ENCODE assay signal across 13 cellular contexts in the genomic region with DNA sequence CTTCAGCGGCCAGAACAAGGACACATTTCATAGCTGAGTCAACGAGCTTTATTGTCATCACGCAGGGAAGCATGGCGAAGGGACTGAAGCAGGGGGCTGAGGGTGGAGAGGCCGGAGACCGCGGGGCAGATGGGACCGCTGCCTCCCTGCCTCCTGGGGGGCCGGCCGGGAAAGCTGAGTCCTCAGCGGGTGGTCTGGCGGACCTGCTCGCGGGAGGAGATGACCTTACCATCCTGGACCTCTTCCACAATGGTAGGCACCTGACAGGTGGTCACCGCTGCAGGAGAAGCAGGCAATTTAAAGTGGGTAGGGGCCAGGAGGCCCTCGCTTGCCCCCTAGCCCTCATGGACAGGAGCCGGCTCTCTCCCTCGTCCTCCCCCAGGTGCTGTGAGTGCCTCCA. TPM values are rescaled to one million over a fixed set of nuclear protein-coding genes. Genes with fewer than 3 reads are reported as not detected.
DNase-seq lines count a peak whose midpoint lies in the region; ATAC-seq and TF ChIP-seq lines count a peak whose summit lies in the region.
"Not testable (repeated sequence)": the region's sequence is repeated elsewhere in the genome, so short reads cannot be mapped to it uniquely, and the experiment has no call there.
"Had no signal": no experiment of that assay in that cellular context is flagged by ENCODE, and none has a peak within 500 bp of the region (broad histone marks: within the 10 kb centered on the region; RNA-seq: fewer than 3 reads in every experiment).

No MANE protein-coding gene starts in this region.

- not testable (repeated sequence) for H3K36me3 ChIP-seq in upper lobe of right lung

- intact Hi-C loops in upper lobe of right lung (cut with DNase I) = not testable (repeated sequence)

- not testable (repeated sequence) for H3K27ac Mint-ChIP-seq in stimulated activated memory B cell treated with anti-CD40 and anti-IgM and Interleukin-4, amounts not matched to agents 10 μg/mL and 1 μg/mL and 100 μg/mL, for 72 hours; stimulated activated naive CD8-positive, alpha-beta T cell treated with anti-CD3 and anti-CD28 coated beads, Interleukin-15, amount 100 ng/mL, for 72 hours

- not testable (repeated sequence) for H3K9me3 ChIP-seq in upper lobe of right lung

- not testable (repeated sequence) for H3K27ac ChIP-seq in upper lobe of right lung

- not testable (repeated sequence) for H3K9me3 Mint-ChIP-seq in stimulated activated memory B cell treated with anti-CD40 and anti-IgM and Interleukin-4, amounts not matched to agents 10 μg/mL and 1 μg/mL and 100 μg/mL, for 72 hours; stimulated activated naive CD8-positive, alpha-beta T cell treated with anti-CD3 and anti-CD28 coated beads, Interleukin-15, amount 100 ng/mL, for 72 hours

- not testable (repeated sequence) for H3K4me3 ChIP-seq in upper lobe of right lung

- not testable (repeated sequence) for H3K4me1 Mint-ChIP-seq in stimulated activated memory B cell treated with anti-CD40 and anti-IgM and Interleukin-4, amounts not matched to agents 10 μg/mL and 1 μg/mL and 100 μg/mL, for 72 hours; stimulated activated naive CD8-positive, alpha-beta T cell treated with anti-CD3 and anti-CD28 coated beads, Interleukin-15, amount 100 ng/mL, for 72 hours

- H3K4me3 Mint-ChIP-seq in stimulated activated memory B cell treated with anti-CD40 and anti-IgM and Interleukin-4, amounts not matched to agents 10 μg/mL and 1 μg/mL and 100 μg/mL, for 72 hours; stimulated activated naive CD8-positive, alpha-beta T cell treated with anti-CD3 and anti-CD28 coated beads, Interleukin-15, amount 100 ng/mL, for 72 hours: not testable (repeated sequence)

- H3K36me3 Mint-ChIP-seq in stimulated activated memory B cell treated with anti-CD40 and anti-IgM and Interleukin-4, amounts not matched to agents 10 μg/mL and 1 μg/mL and 100 μg/mL, for 72 hours = not testable (repeated sequence)

- DNase-seq in stimulated activated naive CD8-positive, alpha-beta T cell treated with anti-CD3 and anti-CD28 coated beads, Interleukin-15, amount 100 ng/mL, for 72 hours; upper lobe of right lung: not testable (repeated sequence)

- not testable (repeated sequence) for H3K27me3 ChIP-seq in upper lobe of right lung

- peak; percentile 34 for ATAC-seq in stimulated activated memory B cell treated with anti-CD40 and anti-IgM and Interleukin-4, amounts not matched to agents 10 μg/mL and 1 μg/mL and 100 μg/mL, for 72 hours
- peak; percentile 39 for ATAC-seq in stimulated activated naive CD8-positive, alpha-beta T cell treated with anti-CD3 and anti-CD28 coated beads, Interleukin-15, amount 100 ng/mL, for 72 hours
- ATAC-seq in upper lobe of right lung = peak; percentile 30

- not testable (repeated sequence) for TF ChIP-seq CTCF in upper lobe of right lung (IDR thresholded peaks at IDR 0.05)

- not testable (repeated sequence) for H3K27me3 Mint-ChIP-seq in stimulated activated memory B cell treated with anti-CD40 and anti-IgM and Interleukin-4, amounts not matched to agents 10 μg/mL and 1 μg/mL and 100 μg/mL, for 72 hours; stimulated activated naive CD8-positive, alpha-beta T cell treated with anti-CD3 and anti-CD28 coated beads, Interleukin-15, amount 100 ng/mL, for 72 hours

- H3K4me1 ChIP-seq in upper lobe of right lung = not testable (repeated sequence)

RNA-seq across cellular contexts. Expression of a gene that starts 45.0 kb away (rescaled TPM):
- not detected for total RNA-seq in upper lobe of right lung
- total RNA-seq: A172; A673; B cell; Caco-2; CD4-positive, alpha-beta memory T cell; CD4-positive, alpha-beta T cell; CD4-positive, CD25-positive, alpha-beta regulatory T cell; CD8-positive, alpha-beta memory T cell; CD8-positive, alpha-beta T cell; Daoy had no signal
